ENCODE assay signal across 32 cellular contexts in genomic region chr5:22901885-22902284, GRCh38. TPM values are rescaled to one million over a fixed set of nuclear protein-coding genes. Genes with fewer than 3 reads are reported as not detected.
"Had no signal": no experiment of that assay in that cellular context is flagged by ENCODE, and none has a peak within 500 bp of the region (broad histone marks: within the 10 kb centered on the region; RNA-seq: fewer than 3 reads in every experiment).

No MANE protein-coding gene starts in this region.

- ATAC-seq: activated naive CD8-positive, alpha-beta T cell treated with anti-CD3 and anti-CD28 coated beads, Interleukin-2, amount 50 U/mL, for 24 hours; activated T-cell treated with anti-CD3 and anti-CD28 coated beads, Interleukin-2, amount 50 U/mL, for 4 hours; Panc1; SK-N-SH treated with all-trans-retinoic acid at 6 μM for 48 hours; T-cell; T-helper 17 cell had no signal

- H3K4me3 ChIP-seq: MG63 had no signal

- DNase-seq: activated B cell treated with CpG ODN at 0.5 μM for 24 hours; activated CD4-positive, alpha-beta memory T cell treated with anti-CD3 and anti-CD28 coated beads for 36 hours; activated CD4-positive, alpha-beta T cell treated with anti-CD3 and anti-CD28 coated beads for 4 hours; activated CD4-positive, alpha-beta T cell treated with anti-CD3 and anti-CD28 coated beads, Interleukin-2, amount 50 U/mL, for 1 hour; activated CD4-positive, CD25-positive, alpha-beta regulatory T cell treated with anti-CD3 and anti-CD28 coated beads, Interleukin-2, amount 50 U/mL, for 72 hours; activated CD8-positive, alpha-beta memory T cell treated with anti-CD3 and anti-CD28 coated beads, Interleukin-2, amount 50 U/mL, for 4 hours; activated effector memory CD4-positive, alpha-beta T cell treated with Interleukin-2 at 50 U/mL for 16 hours; activated naive CD4-positive, alpha-beta T cell treated with anti-CD3 and anti-CD28 coated beads, Interleukin-2, amount 10 ng/mL, durations not matched to agents 7 days and 5 days; activated naive CD8-positive, alpha-beta T cell treated with anti-CD3 and anti-CD28 coated beads, Interleukin-2, amount 50 U/mL, for 24 hours; activated T-cell treated with anti-CD3 and anti-CD28 coated beads for 4 hours; activated T-cell treated with anti-CD3 and anti-CD28 coated beads, Interleukin-2, amount 50 U/mL, for 4 hours; anterior cingulate cortex; brain microvascular endothelial cell; Kasumi-1; KG1; MG63; NCI-H1048; NCI-H1105 treated with DMSO at 0.1 percent for 48 hours; NCI-H1436; NCI-H1694; NCI-H1930; NCI-H2081 treated with DMSO at 0.1 percent for 48 hours; NCI-H345; NCI-H524 treated with DMSO at 0.1 percent for 48 hours; SIG-M5; T-cell; T-helper 17 cell had no signal

- H3K27me3 ChIP-seq: brain microvascular endothelial cell, MG63 had no signal

- H3K27ac ChIP-seq: brain microvascular endothelial cell, VCaP had no signal

- H3K36me3 ChIP-seq: brain microvascular endothelial cell, MG63 had no signal

RNA-seq across cellular contexts. Expression of gene CDH12, which starts 48.7 kb away (rescaled TPM):
- total RNA-seq: activated B cell treated with CpG ODN at 0.5 μM for 24 hours; activated CD4-positive, alpha-beta memory T cell treated with anti-CD3 and anti-CD28 coated beads for 36 hours; activated T-cell treated with anti-CD3 and anti-CD28 coated beads, Interleukin-2, amount 50 U/mL, for 4 hours; activated T-helper 1 cell treated with anti-CD3 and anti-CD28 coated beads, Interleukin-12 subunit alpha, Interleukin-12 subunit beta, Interleukin-2, Interleukin-4 antibody, amounts not matched to agents 30 ng/mL and 10 ng/mL and 1 ng/mL, durations not matched to agents 14 hours and 24 hours and 36 hours; NCI-H460; T-cell; T-helper 17 cell had no signal
